11 cellular contexts compared by ENCODE assay signal in genomic region chr3:187403768-187404270, GRCh38. TPM values are rescaled to one million over a fixed set of nuclear protein-coding genes. Genes with fewer than 3 reads are reported as not detected.
A peak's percentile ranks its signal among the peaks of the same experiment; 100 is the strongest.
DNase-seq lines count a peak whose midpoint lies in the region; ATAC-seq and TF ChIP-seq lines count a peak whose summit lies in the region.
"Had no signal": no experiment of that assay in that cellular context is flagged by ENCODE, and none has a peak within 500 bp of the region (broad histone marks: within the 10 kb centered on the region; RNA-seq: fewer than 3 reads in every experiment).

No MANE protein-coding gene starts in this region.

- 19% methylated on average over 4 of the region's 4 CpGs for WGBS in prostate gland

- intact Hi-C loops in prostate gland (cut with DNase I), result no loop called here

- H3K27me3 ChIP-seq in prostate gland (replicated peaks; ENCODE audit: insufficient read depth), result no peaks in the 10 kb centered on the region
- H3K27me3 ChIP-seq: cardiac muscle cell, upper lobe of left lung had no signal

- CTCF ChIA-PET in RWPE1 (lab: Yijun Ruan, JAX), result no interaction called here

- POLR2A ChIA-PET in RWPE1 (lab: Yijun Ruan, JAX; ENCODE audit: low non-redundant PET), result no interaction called here

- TF ChIP-seq POLR2A in prostate gland (IDR thresholded peaks at IDR 0.05), result no peak

- ATAC-seq in GM18498 (IDR thresholded peaks at IDR 0.05; ENCODE audit: unreplicated experiment), result no peak

- H3K36me3 ChIP-seq in prostate gland, result no peaks in the 10 kb centered on the region
- H3K36me3 ChIP-seq: cardiac muscle cell, upper lobe of left lung had no signal

- no peaks in the 10 kb centered on the region for H3K4me1 ChIP-seq in prostate gland (replicated peaks)
- H3K4me1 ChIP-seq: upper lobe of left lung had no signal

- no peak overlapping the region for H3K27ac ChIP-seq in RWPE1
- peak overlapping the region in 1 of 2 donors; percentile 38 for H3K27ac ChIP-seq in prostate gland
- H3K27ac ChIP-seq: cardiac muscle cell, upper lobe of left lung had no signal

- no peak overlapping the region for H3K4me3 ChIP-seq in prostate gland
- H3K4me3 ChIP-seq: cardiac muscle cell, upper lobe of left lung had no signal

- DNase-seq in ELR (ENCODE audit: low read depth) (peak; percentile 93), RWPE1 (ENCODE audit: low spot score) (peak; percentile 80), fibroblast of gingiva (ENCODE audit: low read depth) (peak; percentile 83), prostate gland (ENCODE audit: low spot score) (peak; percentile 10), NCI-H1417 (lab: John Stamatoyannopoulos, UW) (no peak), SHP77 (lab: John Stamatoyannopoulos, UW) (no peak), middle frontal gyrus (ENCODE audit: extremely low spot score, low spot score) (no peak)
- DNase-seq: activated CD4-positive, alpha-beta memory T cell treated with anti-CD3 and anti-CD28 coated beads for 36 hours; upper lobe of left lung had no signal

- H3K9me3 ChIP-seq in prostate gland, result no peaks in the 10 kb centered on the region
- H3K9me3 ChIP-seq: upper lobe of left lung had no signal

- no peak for TF ChIP-seq CTCF in RWPE1 (conservative IDR thresholded peaks at IDR 0.05; ENCODE audit: low read depth)
- TF ChIP-seq CTCF in prostate gland (IDR thresholded peaks at IDR 0.05), result no peak

RNA-seq across cellular contexts. Expression of gene RTP4, which starts 35.6 kb away (rescaled TPM):
- total RNA-seq in prostate gland, result 1 to 10 TPM; 2.7 to 5.1 TPM
- total RNA-seq: cardiac muscle cell had no signal

Comparison
In these comparisons a context has a peak if more than half of its experiments do, and no peak if none do; other contexts are left out.
1. DNase-seq: peak in ELR (single experiment), RWPE1 (single experiment), fibroblast of gingiva (single experiment) and prostate gland (single experiment); none in NCI-H1417 (0 of 3), SHP77 (0 of 2) and middle frontal gyrus (single experiment).